ENCODE assay signal across 17 cellular contexts in genomic region chr17:47016966-47017365, GRCh38. TPM values are rescaled to one million over a fixed set of nuclear protein-coding genes. Genes with fewer than 3 reads are reported as not detected.
"Had no signal": no experiment of that assay in that cellular context is flagged by ENCODE, and none has a peak within 500 bp of the region (broad histone marks: within the 10 kb centered on the region; RNA-seq: fewer than 3 reads in every experiment).

No MANE protein-coding gene starts in this region.

RNA-seq across cellular contexts. Expression of gene RPRML, which starts 37.9 kb away (rescaled TPM):
- total RNA-seq: hepatocyte, kidney, kidney epithelial cell, left cardiac atrium, left lobe of liver, left lung, left ventricle myocardium inferior, liver, lower lobe of right lung, lung microvascular endothelial cell, mammary epithelial cell, mesenteric fat pad, mesothelial cell of epicardium, mononuclear cell, mucosa of gallbladder had no signal
- polyA plus RNA-seq: hepatocyte, immature natural killer cell, keratinocyte, mammary epithelial cell had no signal
